In the genomic region with DNA sequence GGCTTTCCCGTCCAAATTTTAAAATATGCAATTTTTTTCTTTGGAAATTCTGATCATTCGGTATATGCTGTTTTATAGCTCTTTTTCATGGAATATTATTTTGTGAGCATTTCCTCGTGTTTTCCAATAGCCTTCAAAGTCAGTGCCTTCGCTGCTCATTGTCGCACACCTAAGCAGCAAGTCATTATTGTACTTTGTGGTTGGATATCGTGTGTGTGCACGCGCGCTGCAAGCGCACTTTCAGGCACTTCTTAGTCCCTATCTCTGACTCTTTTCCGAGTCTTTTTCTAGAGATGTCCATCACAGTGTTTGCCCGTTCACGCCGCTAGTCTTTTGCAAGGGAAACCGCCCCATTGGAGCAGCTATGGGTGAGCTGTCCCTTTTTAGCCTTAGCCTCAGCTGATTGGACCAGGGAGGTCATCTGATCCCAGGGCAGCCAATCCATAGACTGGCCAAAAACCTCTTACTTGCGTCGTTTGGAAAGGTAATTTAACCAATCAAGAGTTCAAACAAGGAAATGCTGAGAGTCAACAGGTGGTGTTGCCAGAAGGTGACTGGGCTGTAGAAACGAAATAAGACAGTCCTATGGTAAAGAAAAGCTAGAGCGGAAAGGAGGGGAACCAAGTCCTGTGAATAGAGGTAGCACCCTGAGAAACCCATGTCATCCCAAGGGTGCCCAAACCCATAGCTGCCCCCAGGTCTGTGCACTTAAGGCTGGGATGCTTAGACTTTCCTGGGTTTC, we compare ENCODE assay signal across 2 cellular contexts.
TF ChIP-seq lines count a peak whose summit lies in the region.

No MANE protein-coding gene starts in this region.

TF ChIP-seq in liver, 16 proteins besides CTCF, POLR2A, EP300 and RAD21:
- TF ChIP-seq TAF1 (conservative IDR thresholded peaks at IDR 0.05) (no peak), FOXA1 (IDR thresholded peaks at IDR 0.05) (no peak), SP1 (IDR thresholded peaks at IDR 0.05) (peak; percentile 68), ATF3 (IDR thresholded peaks at IDR 0.05) (no peak), EGR1 (IDR thresholded peaks at IDR 0.05; ENCODE audit: low read depth in 2 of 2) (no peak), HNF4A (conservative IDR thresholded peaks at IDR 0.05) (no peak), RXRA (IDR thresholded peaks at IDR 0.05) (peak; percentile 28 to 47), REST (IDR thresholded peaks at IDR 0.05) (peak; percentile 54), JUND (IDR thresholded peaks at IDR 0.05) (no peak), GABPA (IDR thresholded peaks at IDR 0.05 in 1 of 2, conservative IDR thresholded peaks at IDR 0.05 in 1 of 2) (no peak), HNF4G (IDR thresholded peaks at IDR 0.05) (no peak), FOXA2 (IDR thresholded peaks at IDR 0.05) (peak; percentile 20), YY1 (IDR thresholded peaks at IDR 0.05) (peak; percentile 77), NR2F2 (IDR thresholded peaks at IDR 0.05) (no peak)
- TF ChIP-seq, protein P1, sequence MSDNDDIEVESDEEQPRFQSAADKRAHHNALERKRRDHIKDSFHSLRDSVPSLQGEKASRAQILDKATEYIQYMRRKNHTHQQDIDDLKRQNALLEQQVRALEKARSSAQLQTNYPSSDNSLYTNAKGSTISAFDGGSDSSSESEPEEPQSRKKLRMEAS (IDR thresholded peaks at IDR 0.05): peak; percentile 30
- TF ChIP-seq, protein P2, sequence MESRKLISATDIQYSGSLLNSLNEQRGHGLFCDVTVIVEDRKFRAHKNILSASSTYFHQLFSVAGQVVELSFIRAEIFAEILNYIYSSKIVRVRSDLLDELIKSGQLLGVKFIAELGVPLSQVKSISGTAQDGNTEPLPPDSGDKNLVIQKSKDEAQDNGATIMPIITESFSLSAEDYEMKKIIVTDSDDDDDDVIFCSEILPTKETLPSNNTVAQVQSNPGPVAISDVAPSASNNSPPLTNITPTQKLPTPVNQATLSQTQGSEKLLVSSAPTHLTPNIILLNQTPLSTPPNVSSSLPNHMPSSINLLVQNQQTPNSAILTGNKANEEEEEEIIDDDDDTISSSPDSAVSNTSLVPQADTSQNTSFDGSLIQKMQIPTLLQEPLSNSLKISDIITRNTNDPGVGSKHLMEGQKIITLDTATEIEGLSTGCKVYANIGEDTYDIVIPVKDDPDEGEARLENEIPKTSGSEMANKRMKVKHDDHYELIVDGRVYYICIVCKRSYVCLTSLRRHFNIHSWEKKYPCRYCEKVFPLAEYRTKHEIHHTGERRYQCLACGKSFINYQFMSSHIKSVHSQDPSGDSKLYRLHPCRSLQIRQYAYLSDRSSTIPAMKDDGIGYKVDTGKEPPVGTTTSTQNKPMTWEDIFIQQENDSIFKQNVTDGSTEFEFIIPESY (IDR thresholded peaks at IDR 0.05): no peak

TF ChIP-seq in HepG2, 621 proteins besides CTCF, POLR2A, EP300 and RAD21:
- no peak for TF ChIP-seq ARID2 (CRISPR knock-in tag; IDR thresholded peaks at IDR 0.05; ENCODE audit: borderline replicate concordance)
- no peak for TF ChIP-seq KLF16 (CRISPR knock-in tag; IDR thresholded peaks at IDR 0.05)
- TF ChIP-seq ZSCAN22 (CRISPR knock-in tag; IDR thresholded peaks at IDR 0.05): no peak
- no peak for TF ChIP-seq ZNF317 (CRISPR knock-in tag; IDR thresholded peaks at IDR 0.05)
- no peak for TF ChIP-seq XBP1 (CRISPR knock-in tag; IDR thresholded peaks at IDR 0.05)
- TF ChIP-seq ZSCAN29 (CRISPR knock-in tag; conservative IDR thresholded peaks at IDR 0.05): no peak
- TF ChIP-seq ZNF251 (CRISPR knock-in tag; IDR thresholded peaks at IDR 0.05): no peak
- TF ChIP-seq MEF2D (CRISPR knock-in tag; IDR thresholded peaks at IDR 0.05): no peak
- no peak for TF ChIP-seq THAP9 (CRISPR knock-in tag; IDR thresholded peaks at IDR 0.05; ENCODE audit: borderline replicate concordance)
- TF ChIP-seq GTF2F1 (IDR thresholded peaks at IDR 0.05; ENCODE audit: low read length): no peak
- no peak for TF ChIP-seq CHD4 (IDR thresholded peaks at IDR 0.05; ENCODE audit: borderline replicate concordance, low read length)
- no peak for TF ChIP-seq NR2F1 (CRISPR knock-in tag; IDR thresholded peaks at IDR 0.05)
- TF ChIP-seq ISL2 (CRISPR knock-in tag; IDR thresholded peaks at IDR 0.05): no peak
- no peak for TF ChIP-seq TAF1 (CRISPR knock-in tag; IDR thresholded peaks at IDR 0.05)
- TF ChIP-seq, protein P3, sequence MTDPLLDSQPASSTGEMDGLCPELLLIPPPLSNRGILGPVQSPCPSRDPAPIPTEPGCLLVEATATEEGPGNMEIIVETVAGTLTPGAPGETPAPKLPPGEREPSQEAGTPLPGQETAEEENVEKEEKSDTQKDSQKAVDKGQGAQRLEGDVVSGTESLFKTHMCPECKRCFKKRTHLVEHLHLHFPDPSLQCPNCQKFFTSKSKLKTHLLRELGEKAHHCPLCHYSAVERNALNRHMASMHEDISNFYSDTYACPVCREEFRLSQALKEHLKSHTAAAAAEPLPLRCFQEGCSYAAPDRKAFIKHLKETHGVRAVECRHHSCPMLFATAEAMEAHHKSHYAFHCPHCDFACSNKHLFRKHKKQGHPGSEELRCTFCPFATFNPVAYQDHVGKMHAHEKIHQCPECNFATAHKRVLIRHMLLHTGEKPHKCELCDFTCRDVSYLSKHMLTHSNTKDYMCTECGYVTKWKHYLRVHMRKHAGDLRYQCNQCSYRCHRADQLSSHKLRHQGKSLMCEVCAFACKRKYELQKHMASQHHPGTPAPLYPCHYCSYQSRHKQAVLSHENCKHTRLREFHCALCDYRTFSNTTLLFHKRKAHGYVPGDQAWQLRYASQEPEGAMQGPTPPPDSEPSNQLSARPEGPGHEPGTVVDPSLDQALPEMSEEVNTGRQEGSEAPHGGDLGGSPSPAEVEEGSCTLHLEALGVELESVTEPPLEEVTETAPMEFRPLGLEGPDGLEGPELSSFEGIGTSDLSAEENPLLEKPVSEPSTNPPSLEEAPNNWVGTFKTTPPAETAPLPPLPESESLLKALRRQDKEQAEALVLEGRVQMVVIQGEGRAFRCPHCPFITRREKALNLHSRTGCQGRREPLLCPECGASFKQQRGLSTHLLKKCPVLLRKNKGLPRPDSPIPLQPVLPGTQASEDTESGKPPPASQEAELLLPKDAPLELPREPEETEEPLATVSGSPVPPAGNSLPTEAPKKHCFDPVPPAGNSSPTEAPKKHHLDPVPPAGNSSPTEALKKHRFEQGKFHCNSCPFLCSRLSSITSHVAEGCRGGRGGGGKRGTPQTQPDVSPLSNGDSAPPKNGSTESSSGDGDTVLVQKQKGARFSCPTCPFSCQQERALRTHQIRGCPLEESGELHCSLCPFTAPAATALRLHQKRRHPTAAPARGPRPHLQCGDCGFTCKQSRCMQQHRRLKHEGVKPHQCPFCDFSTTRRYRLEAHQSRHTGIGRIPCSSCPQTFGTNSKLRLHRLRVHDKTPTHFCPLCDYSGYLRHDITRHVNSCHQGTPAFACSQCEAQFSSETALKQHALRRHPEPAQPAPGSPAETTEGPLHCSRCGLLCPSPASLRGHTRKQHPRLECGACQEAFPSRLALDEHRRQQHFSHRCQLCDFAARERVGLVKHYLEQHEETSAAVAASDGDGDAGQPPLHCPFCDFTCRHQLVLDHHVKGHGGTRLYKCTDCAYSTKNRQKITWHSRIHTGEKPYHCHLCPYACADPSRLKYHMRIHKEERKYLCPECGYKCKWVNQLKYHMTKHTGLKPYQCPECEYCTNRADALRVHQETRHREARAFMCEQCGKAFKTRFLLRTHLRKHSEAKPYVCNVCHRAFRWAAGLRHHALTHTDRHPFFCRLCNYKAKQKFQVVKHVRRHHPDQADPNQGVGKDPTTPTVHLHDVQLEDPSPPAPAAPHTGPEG (CRISPR knock-in tag; IDR thresholded peaks at IDR 0.05): no peak
- no peak for TF ChIP-seq SMYD3 (CRISPR knock-in tag; IDR thresholded peaks at IDR 0.05)
- TF ChIP-seq AHR (CRISPR knock-in tag; IDR thresholded peaks at IDR 0.05): no peak
- TF ChIP-seq ZBTB40 (IDR thresholded peaks at IDR 0.05): no peak
- no peak for TF ChIP-seq ZBTB40 (CRISPR knock-in tag; IDR thresholded peaks at IDR 0.05)
- TF ChIP-seq PAWR (CRISPR knock-in tag; IDR thresholded peaks at IDR 0.05; ENCODE audit: borderline replicate concordance): no peak
- no peak for TF ChIP-seq ZNF660 (CRISPR knock-in tag; IDR thresholded peaks at IDR 0.05; ENCODE audit: borderline replicate concordance, low read depth)
